Comparison of ENCODE assay signal across 28 cellular contexts in the genomic region with DNA sequence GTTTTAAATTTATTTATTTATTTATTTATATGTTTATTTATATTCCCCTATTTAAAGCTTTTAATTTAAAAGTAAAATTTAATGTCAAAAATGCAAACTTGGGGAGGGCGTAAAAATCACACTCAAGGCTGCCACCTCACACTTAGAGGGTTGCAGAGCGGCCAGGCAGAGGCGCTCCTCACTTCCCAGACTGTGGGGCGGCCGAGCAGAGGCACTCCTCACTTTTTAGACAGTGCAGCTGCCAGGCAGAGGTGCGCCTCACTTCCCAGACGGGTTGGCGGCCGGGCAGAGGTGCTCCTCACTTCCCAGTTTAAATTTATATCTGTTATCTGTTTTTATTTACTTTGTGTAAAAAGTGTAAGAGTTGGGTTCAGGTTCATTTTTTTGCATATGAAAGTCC.
"Had no signal": no experiment of that assay in that cellular context is flagged by ENCODE, and none has a peak within 500 bp of the region (broad histone marks: within the 10 kb centered on the region; RNA-seq: fewer than 3 reads in every experiment).

No MANE protein-coding gene starts in this region.

- FAIRE-seq: endometrium, islet of Langerhans, keratinocyte had no signal

- H3K9me3 Mint-ChIP-seq: effector memory CD8-positive, alpha-beta T cell had no signal

- H3K27me3 Mint-ChIP-seq: dendritic cell treated with granulocyte-macrophage colony-stimulating factor and Interleukin-4, amounts not matched to agents 40 ng/mL and 50 ng/mL, for 4 days; effector memory CD8-positive, alpha-beta T cell; naive B cell had no signal

- H3K27ac Mint-ChIP-seq: dendritic cell treated with granulocyte-macrophage colony-stimulating factor and Interleukin-4, amounts not matched to agents 40 ng/mL and 50 ng/mL, for 4 days; effector memory CD8-positive, alpha-beta T cell; endodermal cell; mesothelial cell of epicardium had no signal

- H3K27ac ChIP-seq: colonic mucosa, epithelial cell of prostate, esophagus squamous epithelium, gastrocnemius medialis, heart right ventricle, left lung, lower lobe of right lung had no signal

- H3K4me1 ChIP-seq: colonic mucosa, gastrocnemius medialis, heart right ventricle, lower lobe of right lung had no signal

- DNase-seq: colonic mucosa; cortex of kidney; effector CD8-positive, alpha-beta T cell; effector memory CD8-positive, alpha-beta T cell; endodermal cell; erythroblast; esophagus squamous epithelium; foreskin fibroblast; foreskin melanocyte; gastrocnemius medialis; glutamatergic neuron; head of caudate nucleus; heart right ventricle; hippocampal formation; left cardiac atrium; left lung; left ventricle myocardium superior; lower lobe of right lung; mesenchymal stem cell; mucosa of descending colon; naive B cell had no signal

- H3K4me1 Mint-ChIP-seq: endodermal cell, mesothelial cell of epicardium had no signal

- ATAC-seq: effector memory CD8-positive, alpha-beta T cell; esophagus mucosa; gastrocnemius medialis; heart right ventricle; left cardiac atrium; left lung; left ventricle myocardium superior; lower lobe of right lung; mucosa of descending colon had no signal

- H3K36me3 ChIP-seq: colonic mucosa, gastrocnemius medialis had no signal

- H3K9me3 ChIP-seq: colonic mucosa, esophagus squamous epithelium, gastrocnemius medialis, lower lobe of right lung had no signal

- H3K4me3 ChIP-seq: colonic mucosa, esophagus squamous epithelium, gastrocnemius medialis, heart right ventricle, left lung, lower lobe of right lung, mucosa of descending colon had no signal

- H3K27me3 ChIP-seq: colonic mucosa, esophagus squamous epithelium, gastrocnemius medialis, heart right ventricle, left lung had no signal

- H3K4me3 Mint-ChIP-seq: dendritic cell treated with granulocyte-macrophage colony-stimulating factor and Interleukin-4, amounts not matched to agents 40 ng/mL and 50 ng/mL, for 4 days; effector memory CD8-positive, alpha-beta T cell; endodermal cell; mesothelial cell of epicardium; naive B cell had no signal
